1 cellular context compared by ENCODE assay signal in genomic region chr22:27474711-27475547, GRCh38.
A peak's percentile ranks its signal among the peaks of the same experiment; 100 is the strongest.
TF ChIP-seq lines count a peak whose summit lies in the region.

No MANE protein-coding gene starts in this region.

TF ChIP-seq in H1, 55 proteins besides CTCF, POLR2A, EP300 and RAD21:
- TF ChIP-seq SIN3A (conservative IDR thresholded peaks at IDR 0.05 in 1 of 2, IDR thresholded peaks at IDR 0.05 in 1 of 2; ENCODE audit: low read depth in 1 of 2, low read length in 2 of 2) (no peak), ZNF274 (IDR thresholded peaks at IDR 0.05; ENCODE audit: borderline replicate concordance, extremely low read depth, low read length) (no peak), YY1 (IDR thresholded peaks at IDR 0.05; ENCODE audit: low read depth, low read length) (no peak), GABPA (IDR thresholded peaks at IDR 0.05; ENCODE audit: borderline replicate concordance, insufficient read depth, low read length) (no peak), E2F6 (IDR thresholded peaks at IDR 0.05) (peak; percentile 19; the same call in 1 of the 2 replicates), CHD2 (IDR thresholded peaks at IDR 0.05; ENCODE audit: low read length) (no peak), USF2 (IDR thresholded peaks at IDR 0.05; ENCODE audit: low read length) (peak; percentile 32; the same call in 1 of the 2 replicates), SRF (IDR thresholded peaks at IDR 0.05; ENCODE audit: low read depth, low read length) (no peak), TEAD4 (IDR thresholded peaks at IDR 0.05; ENCODE audit: low read depth, low read length) (no peak), RXRA (IDR thresholded peaks at IDR 0.05; ENCODE audit: insufficient read depth, low read depth, low read length) (no peak), CHD1 (IDR thresholded peaks at IDR 0.05; ENCODE audit: low read depth, low read length) (no peak), GTF2F1 (IDR thresholded peaks at IDR 0.05; ENCODE audit: borderline replicate concordance, low read depth, low read length) (no peak), NRF1 (IDR thresholded peaks at IDR 0.05; ENCODE audit: low read depth, low read length) (no peak), BCL11A (IDR thresholded peaks at IDR 0.05; ENCODE audit: low read depth in 2 of 2, low read length in 2 of 2) (no peak), CTBP2 (IDR thresholded peaks at IDR 0.05; ENCODE audit: borderline replicate concordance, insufficient read depth, insufficient read length, low read length) (no peak), CREB1 (IDR thresholded peaks at IDR 0.05) (0 out of 2 replicates have a peak, but pooled peaks have one; percentile 12), RFX5 (IDR thresholded peaks at IDR 0.05; ENCODE audit: borderline replicate concordance, low read depth, low read length) (no peak), SP1 (IDR thresholded peaks at IDR 0.05; ENCODE audit: low read depth, low read length) (peak; percentile 22; the same call in 1 of the 2 replicates), TCF12 (IDR thresholded peaks at IDR 0.05; ENCODE audit: low read depth, low read length) (peak; percentile 99), EGR1 (IDR thresholded peaks at IDR 0.05; ENCODE audit: borderline replicate concordance, low read depth, low read length) (no peak), MAFK (IDR thresholded peaks at IDR 0.05; ENCODE audit: low read depth, low read length) (no peak), HDAC2 (IDR thresholded peaks at IDR 0.05; ENCODE audit: borderline replicate concordance in 1 of 2, low read depth in 2 of 2, low read length in 2 of 2) (no peak), TAF1 (IDR thresholded peaks at IDR 0.05; ENCODE audit: low read depth, low read length) (no peak), SUZ12 (IDR thresholded peaks at IDR 0.05; ENCODE audit: low read length) (no peak)
- TF ChIP-seq, protein P1, sequence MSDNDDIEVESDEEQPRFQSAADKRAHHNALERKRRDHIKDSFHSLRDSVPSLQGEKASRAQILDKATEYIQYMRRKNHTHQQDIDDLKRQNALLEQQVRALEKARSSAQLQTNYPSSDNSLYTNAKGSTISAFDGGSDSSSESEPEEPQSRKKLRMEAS (IDR thresholded peaks at IDR 0.05): peak; percentile 7; the same call in 1 of the 2 replicates
- TF ChIP-seq, protein P2, sequence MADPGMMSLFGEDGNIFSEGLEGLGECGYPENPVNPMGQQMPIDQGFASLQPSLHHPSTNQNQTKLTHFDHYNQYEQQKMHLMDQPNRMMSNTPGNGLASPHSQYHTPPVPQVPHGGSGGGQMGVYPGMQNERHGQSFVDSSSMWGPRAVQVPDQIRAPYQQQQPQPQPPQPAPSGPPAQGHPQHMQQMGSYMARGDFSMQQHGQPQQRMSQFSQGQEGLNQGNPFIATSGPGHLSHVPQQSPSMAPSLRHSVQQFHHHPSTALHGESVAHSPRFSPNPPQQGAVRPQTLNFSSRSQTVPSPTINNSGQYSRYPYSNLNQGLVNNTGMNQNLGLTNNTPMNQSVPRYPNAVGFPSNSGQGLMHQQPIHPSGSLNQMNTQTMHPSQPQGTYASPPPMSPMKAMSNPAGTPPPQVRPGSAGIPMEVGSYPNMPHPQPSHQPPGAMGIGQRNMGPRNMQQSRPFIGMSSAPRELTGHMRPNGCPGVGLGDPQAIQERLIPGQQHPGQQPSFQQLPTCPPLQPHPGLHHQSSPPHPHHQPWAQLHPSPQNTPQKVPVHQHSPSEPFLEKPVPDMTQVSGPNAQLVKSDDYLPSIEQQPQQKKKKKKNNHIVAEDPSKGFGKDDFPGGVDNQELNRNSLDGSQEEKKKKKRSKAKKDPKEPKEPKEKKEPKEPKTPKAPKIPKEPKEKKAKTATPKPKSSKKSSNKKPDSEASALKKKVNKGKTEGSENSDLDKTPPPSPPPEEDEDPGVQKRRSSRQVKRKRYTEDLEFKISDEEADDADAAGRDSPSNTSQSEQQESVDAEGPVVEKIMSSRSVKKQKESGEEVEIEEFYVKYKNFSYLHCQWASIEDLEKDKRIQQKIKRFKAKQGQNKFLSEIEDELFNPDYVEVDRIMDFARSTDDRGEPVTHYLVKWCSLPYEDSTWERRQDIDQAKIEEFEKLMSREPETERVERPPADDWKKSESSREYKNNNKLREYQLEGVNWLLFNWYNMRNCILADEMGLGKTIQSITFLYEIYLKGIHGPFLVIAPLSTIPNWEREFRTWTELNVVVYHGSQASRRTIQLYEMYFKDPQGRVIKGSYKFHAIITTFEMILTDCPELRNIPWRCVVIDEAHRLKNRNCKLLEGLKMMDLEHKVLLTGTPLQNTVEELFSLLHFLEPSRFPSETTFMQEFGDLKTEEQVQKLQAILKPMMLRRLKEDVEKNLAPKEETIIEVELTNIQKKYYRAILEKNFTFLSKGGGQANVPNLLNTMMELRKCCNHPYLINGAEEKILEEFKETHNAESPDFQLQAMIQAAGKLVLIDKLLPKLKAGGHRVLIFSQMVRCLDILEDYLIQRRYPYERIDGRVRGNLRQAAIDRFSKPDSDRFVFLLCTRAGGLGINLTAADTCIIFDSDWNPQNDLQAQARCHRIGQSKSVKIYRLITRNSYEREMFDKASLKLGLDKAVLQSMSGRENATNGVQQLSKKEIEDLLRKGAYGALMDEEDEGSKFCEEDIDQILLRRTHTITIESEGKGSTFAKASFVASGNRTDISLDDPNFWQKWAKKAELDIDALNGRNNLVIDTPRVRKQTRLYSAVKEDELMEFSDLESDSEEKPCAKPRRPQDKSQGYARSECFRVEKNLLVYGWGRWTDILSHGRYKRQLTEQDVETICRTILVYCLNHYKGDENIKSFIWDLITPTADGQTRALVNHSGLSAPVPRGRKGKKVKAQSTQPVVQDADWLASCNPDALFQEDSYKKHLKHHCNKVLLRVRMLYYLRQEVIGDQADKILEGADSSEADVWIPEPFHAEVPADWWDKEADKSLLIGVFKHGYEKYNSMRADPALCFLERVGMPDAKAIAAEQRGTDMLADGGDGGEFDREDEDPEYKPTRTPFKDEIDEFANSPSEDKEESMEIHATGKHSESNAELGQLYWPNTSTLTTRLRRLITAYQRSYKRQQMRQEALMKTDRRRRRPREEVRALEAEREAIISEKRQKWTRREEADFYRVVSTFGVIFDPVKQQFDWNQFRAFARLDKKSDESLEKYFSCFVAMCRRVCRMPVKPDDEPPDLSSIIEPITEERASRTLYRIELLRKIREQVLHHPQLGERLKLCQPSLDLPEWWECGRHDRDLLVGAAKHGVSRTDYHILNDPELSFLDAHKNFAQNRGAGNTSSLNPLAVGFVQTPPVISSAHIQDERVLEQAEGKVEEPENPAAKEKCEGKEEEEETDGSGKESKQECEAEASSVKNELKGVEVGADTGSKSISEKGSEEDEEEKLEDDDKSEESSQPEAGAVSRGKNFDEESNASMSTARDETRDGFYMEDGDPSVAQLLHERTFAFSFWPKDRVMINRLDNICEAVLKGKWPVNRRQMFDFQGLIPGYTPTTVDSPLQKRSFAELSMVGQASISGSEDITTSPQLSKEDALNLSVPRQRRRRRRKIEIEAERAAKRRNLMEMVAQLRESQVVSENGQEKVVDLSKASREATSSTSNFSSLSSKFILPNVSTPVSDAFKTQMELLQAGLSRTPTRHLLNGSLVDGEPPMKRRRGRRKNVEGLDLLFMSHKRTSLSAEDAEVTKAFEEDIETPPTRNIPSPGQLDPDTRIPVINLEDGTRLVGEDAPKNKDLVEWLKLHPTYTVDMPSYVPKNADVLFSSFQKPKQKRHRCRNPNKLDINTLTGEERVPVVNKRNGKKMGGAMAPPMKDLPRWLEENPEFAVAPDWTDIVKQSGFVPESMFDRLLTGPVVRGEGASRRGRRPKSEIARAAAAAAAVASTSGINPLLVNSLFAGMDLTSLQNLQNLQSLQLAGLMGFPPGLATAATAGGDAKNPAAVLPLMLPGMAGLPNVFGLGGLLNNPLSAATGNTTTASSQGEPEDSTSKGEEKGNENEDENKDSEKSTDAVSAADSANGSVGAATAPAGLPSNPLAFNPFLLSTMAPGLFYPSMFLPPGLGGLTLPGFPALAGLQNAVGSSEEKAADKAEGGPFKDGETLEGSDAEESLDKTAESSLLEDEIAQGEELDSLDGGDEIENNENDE (IDR thresholded peaks at IDR 0.05; ENCODE audit: insufficient replicate concordance, low read length): no peak
